In genomic region chr12:2405039-2405438, GRCh38 we compare ENCODE assay signal across 35 cellular contexts.
"Had no signal": no experiment of that assay in that cellular context is flagged by ENCODE, and none has a peak within 500 bp of the region (broad histone marks: within the 10 kb centered on the region; RNA-seq: fewer than 3 reads in every experiment).

No MANE protein-coding gene starts in this region.

- H3K36me3 ChIP-seq: MG63 had no signal

- H3K9ac ChIP-seq: KMS-11 had no signal

- H3K27ac ChIP-seq: KMS-11 had no signal

- H3K27me3 ChIP-seq: MG63 had no signal

- DNase-seq: Karpas-422, Kasumi-1, MG63, MM.1S, MV-4-11, NCI-H1048, NCI-H1092, NCI-H1092 treated with DMSO at 0.1 percent for 48 hours, NCI-H1105, NCI-H1105 treated with DMSO at 0.1 percent for 48 hours, NCI-H1417, NCI-H1417 treated with DMSO at 0.1 percent for 48 hours, NCI-H1436, NCI-H1436 treated with DMSO at 0.1 percent for 48 hours, NCI-H146, NCI-H1694, NCI-H1694 treated with DMSO at 0.1 percent for 48 hours, NCI-H187, NCI-H187 treated with DMSO at 0.1 percent for 48 hours, NCI-H1930, NCI-H2029, NCI-H2029 treated with DMSO at 0.1 percent for 48 hours, NCI-H2081, NCI-H2081 treated with DMSO at 0.1 percent for 48 hours, NCI-H2107, NCI-H2171, NCI-H2171 treated with DMSO at 0.1 percent for 48 hours, NCI-H2227 treated with DMSO at 0.1 percent for 48 hours, NCI-H226, NCI-H345, NCI-H446, NCI-H446 treated with DMSO at 0.1 percent for 48 hours, NCI-H510A, NCI-H510A treated with DMSO at 0.1 percent for 48 hours had no signal

- H3K9me3 ChIP-seq: MG63 had no signal

- H3K4me3 ChIP-seq: MG63 had no signal
